In genomic region chr15:39453500-39454073, GRCh38 we compare ENCODE assay signal across 10 cellular contexts.
DNase-seq lines count a peak whose midpoint lies in the region; ATAC-seq lines count a peak whose summit lies in the region.
"Had no signal": no experiment of that assay in that cellular context is flagged by ENCODE, and none has a peak within 500 bp of the region (broad histone marks: within the 10 kb centered on the region; RNA-seq: fewer than 3 reads in every experiment).

No MANE protein-coding gene starts in this region.

- DNase-seq in AML-193 (lab: John Stamatoyannopoulos, UW) (peak; percentile 47 to 61), SK-N-MC (ENCODE audit: low read depth, low spot score) (no peak), NCI-H1436 treated with DMSO at 0.1 percent for 48 hours (lab: John Stamatoyannopoulos, UW) (no peak), HAP-1 (ENCODE audit: low spot score in 2 of 2) (no peak), AG08396 (ENCODE audit: low spot score) (no peak), NCI-H2227 (lab: John Stamatoyannopoulos, UW; ENCODE audit: unreplicated experiment) (no peak)
- DNase-seq: CD8-positive, alpha-beta memory T cell; kidney had no signal

- in situ Hi-C loops in HAP-1 (cut with MboI; ENCODE audit: low sequenced_read_pairs) = no loop called here

- H3K9me3 ChIP-seq in SK-N-MC (ENCODE audit: low read depth, low read length) = no peaks in the 10 kb centered on the region
- peaks cover under 1% of the 10 kb centered on the region; the same call in 1 of the 2 replicates for H3K9me3 ChIP-seq in HAP-1

- peak; percentile 82 for ATAC-seq in GM19023 (IDR thresholded peaks at IDR 0.05; ENCODE audit: unreplicated experiment)
- peak; percentile 87 for ATAC-seq in HG03060 (IDR thresholded peaks at IDR 0.05; ENCODE audit: low read depth, unreplicated experiment)

- H3K27me3 ChIP-seq in HAP-1 (ENCODE audit: low read depth) = no peaks in the 10 kb centered on the region

- H3K9ac ChIP-seq in SK-N-MC (ENCODE audit: insufficient read length) = no peak overlapping the region

- no peaks in the 10 kb centered on the region for H3K4me1 ChIP-seq in HAP-1

- H3K4me3 ChIP-seq in SK-N-MC = peak overlapping the region; percentile 2; the same call in 1 of the 2 replicates
- H3K4me3 ChIP-seq in HAP-1 = no peak overlapping the region

- no peaks in the 10 kb centered on the region for H3K36me3 ChIP-seq in SK-N-MC (ENCODE audit: insufficient read depth, low read length)
- H3K36me3 ChIP-seq in HAP-1 (replicated peaks) = no peaks in the 10 kb centered on the region

- peak overlapping the region; percentile 37; the same call in 1 of the 2 replicates for H3K27ac ChIP-seq in SK-N-MC

Comparison
In these comparisons a context has a peak if more than half of its experiments do, and no peak if none do; other contexts are left out.
1. DNase-seq: peak in AML-193 (2 of 2); none in SK-N-MC (single experiment), NCI-H1436 treated with DMSO at 0.1 percent for 48 hours (single experiment), HAP-1 (0 of 2), AG08396 (single experiment) and NCI-H2227 (single experiment).